ENCODE assay signal across 2 cellular contexts in the genomic region with DNA sequence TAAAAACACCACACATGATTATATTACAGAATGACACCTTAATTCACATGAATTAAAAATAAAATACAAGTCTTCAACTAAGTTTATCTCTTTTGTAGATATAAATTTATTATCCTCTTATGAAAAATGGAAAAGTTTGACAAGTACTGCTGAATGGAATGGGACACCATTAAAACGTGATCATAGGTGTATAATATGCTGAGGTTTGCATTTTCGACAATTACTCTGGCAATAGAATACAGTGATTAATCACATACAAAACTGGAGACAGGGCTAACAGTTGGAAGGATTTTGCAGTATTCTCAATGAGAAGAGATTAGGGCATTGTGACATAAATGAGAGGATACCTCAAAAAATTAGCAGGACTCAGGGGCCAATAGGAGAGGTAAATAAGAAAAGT.
TF ChIP-seq lines count a peak whose summit lies in the region.

No MANE protein-coding gene starts in this region.

TF ChIP-seq in HepG2, 621 proteins besides CTCF, POLR2A, EP300 and RAD21:
- TF ChIP-seq ZNF143 (CRISPR knock-in tag; IDR thresholded peaks at IDR 0.05) (no peak), SYNCRIP (IDR thresholded peaks at IDR 0.05; ENCODE audit: insufficient read depth, low read depth, low read length) (no peak), POLR2AphosphoS5 (IDR thresholded peaks at IDR 0.05; ENCODE audit: low read depth, low read length) (no peak), KLF6 (CRISPR knock-in tag; IDR thresholded peaks at IDR 0.05) (no peak), MAZ (IDR thresholded peaks at IDR 0.05; ENCODE audit: borderline replicate concordance, low read depth, low read length) (no peak), MAZ (CRISPR knock-in tag; IDR thresholded peaks at IDR 0.05; ENCODE audit: low read depth) (no peak), ZNF30 (CRISPR knock-in tag; IDR thresholded peaks at IDR 0.05) (no peak), MAFK (conservative IDR thresholded peaks at IDR 0.05 in 1 of 2, IDR thresholded peaks at IDR 0.05 in 1 of 2; ENCODE audit: low read length in 2 of 2) (peak; percentile 92 to 97), MAFF (IDR thresholded peaks at IDR 0.05; ENCODE audit: low read depth, low read length) (peak; percentile 96), MYNN (CRISPR knock-in tag; IDR thresholded peaks at IDR 0.05; ENCODE audit: low read depth) (no peak), ZNF570 (CRISPR knock-in tag; IDR thresholded peaks at IDR 0.05; ENCODE audit: borderline replicate concordance) (no peak), KMT2B (CRISPR knock-in tag; IDR thresholded peaks at IDR 0.05) (no peak), ZNF362 (CRISPR knock-in tag; IDR thresholded peaks at IDR 0.05; ENCODE audit: borderline replicate concordance) (no peak), ZNF609 (CRISPR knock-in tag; IDR thresholded peaks at IDR 0.05; ENCODE audit: borderline replicate concordance) (no peak)

TF ChIP-seq in K562, 482 proteins besides CTCF, POLR2A, EP300 and RAD21:
- TF ChIP-seq ZNF24 (IDR thresholded peaks at IDR 0.05), result no peak
- peak; percentile 70 for TF ChIP-seq C11orf30 (IDR thresholded peaks at IDR 0.05; ENCODE audit: low read depth)
- TF ChIP-seq MAFF (IDR thresholded peaks at IDR 0.05; ENCODE audit: low read length), result peak; percentile 91
- TF ChIP-seq, protein P1, sequence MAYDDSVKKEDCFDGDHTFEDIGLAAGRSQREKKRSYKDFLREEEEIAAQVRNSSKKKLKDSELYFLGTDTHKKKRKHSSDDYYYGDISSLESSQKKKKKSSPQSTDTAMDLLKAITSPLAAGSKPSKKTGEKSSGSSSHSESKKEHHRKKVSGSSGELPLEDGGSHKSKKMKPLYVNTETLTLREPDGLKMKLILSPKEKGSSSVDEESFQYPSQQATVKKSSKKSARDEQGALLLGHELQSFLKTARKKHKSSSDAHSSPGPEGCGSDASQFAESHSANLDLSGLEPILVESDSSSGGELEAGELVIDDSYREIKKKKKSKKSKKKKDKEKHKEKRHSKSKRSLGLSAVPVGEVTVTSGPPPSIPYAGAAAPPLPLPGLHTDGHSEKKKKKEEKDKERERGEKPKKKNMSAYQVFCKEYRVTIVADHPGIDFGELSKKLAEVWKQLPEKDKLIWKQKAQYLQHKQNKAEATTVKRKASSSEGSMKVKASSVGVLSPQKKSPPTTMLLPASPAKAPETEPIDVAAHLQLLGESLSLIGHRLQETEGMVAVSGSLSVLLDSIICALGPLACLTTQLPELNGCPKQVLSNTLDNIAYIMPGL (CRISPR knock-in tag; IDR thresholded peaks at IDR 0.05), result no peak
- no peak for TF ChIP-seq SREBF2 (CRISPR knock-in tag; IDR thresholded peaks at IDR 0.05)
- no peak for TF ChIP-seq EHMT2 (IDR thresholded peaks at IDR 0.05)
- no peak for TF ChIP-seq E2F1 (CRISPR knock-in tag; IDR thresholded peaks at IDR 0.05)
- no peak for TF ChIP-seq E2F3 (CRISPR knock-in tag; IDR thresholded peaks at IDR 0.05)
- TF ChIP-seq ZKSCAN3 (CRISPR knock-in tag; IDR thresholded peaks at IDR 0.05), result no peak
- TF ChIP-seq ZNF57 (CRISPR knock-in tag; IDR thresholded peaks at IDR 0.05), result no peak
- TF ChIP-seq, protein P2, sequence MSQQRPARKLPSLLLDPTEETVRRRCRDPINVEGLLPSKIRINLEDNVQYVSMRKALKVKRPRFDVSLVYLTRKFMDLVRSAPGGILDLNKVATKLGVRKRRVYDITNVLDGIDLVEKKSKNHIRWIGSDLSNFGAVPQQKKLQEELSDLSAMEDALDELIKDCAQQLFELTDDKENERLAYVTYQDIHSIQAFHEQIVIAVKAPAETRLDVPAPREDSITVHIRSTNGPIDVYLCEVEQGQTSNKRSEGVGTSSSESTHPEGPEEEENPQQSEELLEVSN (IDR thresholded peaks at IDR 0.05; ENCODE audit: borderline replicate concordance in 1 of 2, extremely low read depth in 1 of 2, insufficient read depth in 1 of 2, insufficient read length in 1 of 2, low read depth in 1 of 2, low read length in 1 of 2, poor library complexity in 1 of 2, severe bottlenecking in 1 of 2), result no peak
- TF ChIP-seq CXXC5 (CRISPR knock-in tag; IDR thresholded peaks at IDR 0.05), result no peak
- peak; percentile 84 for TF ChIP-seq ZNF316 (IDR thresholded peaks at IDR 0.05)
- TF ChIP-seq TRIM24 (IDR thresholded peaks at IDR 0.05), result no peak
- TF ChIP-seq MECOM (CRISPR knock-in tag; IDR thresholded peaks at IDR 0.05), result no peak
- TF ChIP-seq MAFK (IDR thresholded peaks at IDR 0.05; ENCODE audit: low read length), result peak; percentile 93
- TF ChIP-seq, protein P3, sequence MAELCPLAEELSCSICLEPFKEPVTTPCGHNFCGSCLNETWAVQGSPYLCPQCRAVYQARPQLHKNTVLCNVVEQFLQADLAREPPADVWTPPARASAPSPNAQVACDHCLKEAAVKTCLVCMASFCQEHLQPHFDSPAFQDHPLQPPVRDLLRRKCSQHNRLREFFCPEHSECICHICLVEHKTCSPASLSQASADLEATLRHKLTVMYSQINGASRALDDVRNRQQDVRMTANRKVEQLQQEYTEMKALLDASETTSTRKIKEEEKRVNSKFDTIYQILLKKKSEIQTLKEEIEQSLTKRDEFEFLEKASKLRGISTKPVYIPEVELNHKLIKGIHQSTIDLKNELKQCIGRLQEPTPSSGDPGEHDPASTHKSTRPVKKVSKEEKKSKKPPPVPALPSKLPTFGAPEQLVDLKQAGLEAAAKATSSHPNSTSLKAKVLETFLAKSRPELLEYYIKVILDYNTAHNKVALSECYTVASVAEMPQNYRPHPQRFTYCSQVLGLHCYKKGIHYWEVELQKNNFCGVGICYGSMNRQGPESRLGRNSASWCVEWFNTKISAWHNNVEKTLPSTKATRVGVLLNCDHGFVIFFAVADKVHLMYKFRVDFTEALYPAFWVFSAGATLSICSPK (IDR thresholded peaks at IDR 0.05; ENCODE audit: borderline replicate concordance), result no peak
- TF ChIP-seq MAFG (tag; conservative IDR thresholded peaks at IDR 0.05), result peak; percentile 67
- TF ChIP-seq CGGBP1 (CRISPR knock-in tag; IDR thresholded peaks at IDR 0.05), result no peak
